8 cellular contexts compared by ENCODE assay signal in genomic region chr4:170089743-170090666, GRCh38. TPM values are rescaled to one million over a fixed set of nuclear protein-coding genes. Genes with fewer than 3 reads are reported as not detected.
DNase-seq lines count a peak whose midpoint lies in the region; ATAC-seq and TF ChIP-seq lines count a peak whose summit lies in the region.

AADAT (minus strand) TSS chr4:170089956; CDS start chr4:170089690, 266 bp downstream.

- no peaks in the 10 kb centered on the region for H3F3A ChIP-seq in PC-9 (ENCODE audit: insufficient read depth, low read depth)

- intact Hi-C loops in PC-9 (cut with micrococcal nuclease; ENCODE audit: unreplicated experiment), result loop anchor here (1.0 to 2.0 kb wide), 4 partner anchors 280 to 1167 kb away; no protein-coding TSS in a partner anchor

- peak; percentile 71 for TF ChIP-seq CTCF in PC-9 (conservative IDR thresholded peaks at IDR 0.05)

- no peaks in the 10 kb centered on the region for H4K20me1 ChIP-seq in PC-9 (ENCODE audit: insufficient read depth)

- no peaks in the 10 kb centered on the region for H3K27me3 ChIP-seq in PC-9 (ENCODE audit: insufficient read depth, low read depth)

- H3K27ac ChIP-seq in PC-9, result no peak within 1 kb of the TSS

- POLR2A ChIA-PET in PC-9 (lab: Charles Lee; ENCODE audit: unreplicated experiment), result no interaction called here

- no peaks in the 10 kb centered on the region for H3K9me3 ChIP-seq in PC-9 (ENCODE audit: insufficient read depth, low read depth)

- DNase-seq in DMS 273 treated with DMSO at 0.1 percent for 48 hours (lab: John Stamatoyannopoulos, UW), result peak; percentile 9
- DNase-seq in HT1080 (ENCODE audit: low read depth), result peak; percentile 83
- DNase-seq in PC-9, result peak; percentile 44 to 77
- peak; percentile 43 for DNase-seq in cerebellar cortex (ENCODE audit: low spot score)
- DNase-seq in iPS-NIHi7 (ENCODE audit: extremely low spot score), result peak; percentile 91
- DNase-seq in skeletal muscle cell (ENCODE audit: low read depth), result no peak
- DNase-seq in effector CD8-positive, alpha-beta T cell (lab: John Stamatoyannopoulos, UW), result no peak

- H2AFZ ChIP-seq in PC-9, result peak within 1 kb of the TSS; percentile 94

- H3K9me2 ChIP-seq in PC-9 (ENCODE audit: insufficient read depth), result no peaks in the 10 kb centered on the region

- peak; percentile 76 for ATAC-seq in GM19455 (IDR thresholded peaks at IDR 0.05; ENCODE audit: unreplicated experiment)

- BruUV-seq in PC-9 (replicated peaks; lab: Mats Ljungman, UMichigan), result no TSS peak

- 0 out of 2 replicates have a peak, but pooled peaks cover 5% of the 10 kb centered on the region for H3K4me1 ChIP-seq in PC-9 (replicated peaks; ENCODE audit: insufficient read depth)

- no peaks in the 10 kb centered on the region for H3K79me2 ChIP-seq in PC-9 (ENCODE audit: low read depth)

- no peaks in the 10 kb centered on the region for H3K36me3 ChIP-seq in PC-9 (ENCODE audit: low read depth)

- peak within 1 kb of the TSS; percentile 87 for H3K4me2 ChIP-seq in PC-9

- CTCF ChIA-PET in PC-9 (lab: Charles Lee), result no interaction called here

- H3K4me3 ChIP-seq in PC-9 (peak within 1 kb of the TSS; percentile 67), skeletal muscle cell (ENCODE audit: low read depth, low read length) (peak within 1 kb of the TSS; percentile 77)

RNA-seq across cellular contexts. Expression of gene AADAT, which starts in this region (rescaled TPM):
- 8.9 and 9.6 TPM in 2 replicates for total RNA-seq in HT1080 (2014; rRNA removed; shearing (Covaris generic))
- polyA plus RNA-seq in HT1080 (2015; cell fraction: cytosol; rRNA removed), result 9.6 and 10.6 TPM in 2 replicates
- 20.4 and 23.8 TPM in 2 replicates for polyA plus RNA-seq in HT1080 (2015; cell fraction: nucleus; rRNA removed)
- total RNA-seq in PC-9 (2021), result 2.6 and 3.2 TPM in 2 replicates

Comparison
In these comparisons a context has a peak if more than half of its experiments do, and no peak if none do; other contexts are left out.
1. DNase-seq: peak in DMS 273 treated with DMSO at 0.1 percent for 48 hours (single experiment), HT1080 (single experiment), PC-9 (2 of 2), cerebellar cortex (single experiment) and iPS-NIHi7 (single experiment); none in skeletal muscle cell (single experiment) and effector CD8-positive, alpha-beta T cell (single experiment).